ENCODE assay signal across 17 cellular contexts in genomic region chr5:124642148-124642547, GRCh38.
DNase-seq lines count a peak whose midpoint lies in the region; ATAC-seq, FAIRE-seq and TF ChIP-seq lines count a peak whose summit lies in the region.
"Had no signal": no experiment of that assay in that cellular context is flagged by ENCODE, and none has a peak within 500 bp of the region (broad histone marks: within the 10 kb centered on the region; RNA-seq: fewer than 3 reads in every experiment).

No MANE protein-coding gene starts in this region.

- H3K36me3 ChIP-seq in liver (ENCODE audit: control insufficient read depth in 4 of 4, insufficient read depth in 3 of 4, low read depth in 1 of 4, low read length in 3 of 4) (no peaks in the 10 kb centered on the region), HepG2 (replicated peaks in 1 of 2; ENCODE audit: control insufficient read depth in 1 of 2, insufficient read depth in 2 of 2, low read length in 2 of 2) (no peaks in the 10 kb centered on the region), H1 (ENCODE audit: control insufficient read depth in 2 of 4, insufficient read depth in 4 of 4, low read length in 3 of 4) (peaks cover 3 to 40% (median 9%) of the 10 kb centered on the region in 4 experiments; a peak in 5 of 8 replicates)

- peak in 1 of 2 donors; percentile 32 for TF ChIP-seq RAD21 in liver (IDR thresholded peaks at IDR 0.05)
- no peak for TF ChIP-seq RAD21 in HepG2 (CRISPR knock-in tag; IDR thresholded peaks at IDR 0.05)
- no peak for TF ChIP-seq RAD21 in H1 (IDR thresholded peaks at IDR 0.05 in 1 of 2, conservative IDR thresholded peaks at IDR 0.05 in 1 of 2; ENCODE audit: low read depth in 2 of 2, low read length in 2 of 2)

- TF ChIP-seq POLR2A in HepG2 (IDR thresholded peaks at IDR 0.05; ENCODE audit: insufficient read depth in 1 of 2, low read depth in 2 of 2, low read length in 2 of 2): no peak
- TF ChIP-seq POLR2A in H1 (IDR thresholded peaks at IDR 0.05; ENCODE audit: control extremely low read depth in 1 of 2, low read depth in 2 of 2, low read length in 2 of 2): no peak
- no peak for TF ChIP-seq POLR2A in H54 (IDR thresholded peaks at IDR 0.05; ENCODE audit: low read depth, low read length)

- H3K18ac ChIP-seq in H1 (ENCODE audit: extremely low read depth, low read length): 0 out of 2 replicates have a peak overlapping the region, but pooled peaks have one; percentile 1

- no peak overlapping the region for H3K27ac Mint-ChIP-seq in CD14-positive monocyte
- H3K27ac Mint-ChIP-seq: activated naive CD4-positive, alpha-beta T cell treated with anti-CD3 and anti-CD28 coated beads for 36 hours had no signal

- H4K91ac ChIP-seq in H1 (replicated peaks; ENCODE audit: insufficient read length, low read length): no peak overlapping the region

- H4K5ac ChIP-seq in H1 (ENCODE audit: insufficient read length, low read depth, low read length): no peak overlapping the region

- peaks cover 48 to 68% (median 68%) of the 10 kb centered on the region in 3 donors for H3K27me3 Mint-ChIP-seq in CD14-positive monocyte (ENCODE audit: low read depth in 3 of 3)

- H3K23me2 ChIP-seq in H1 (ENCODE audit: low read depth, low read length): no peaks in the 10 kb centered on the region

- TF ChIP-seq EP300 in HepG2 (IDR thresholded peaks at IDR 0.05; ENCODE audit: low read depth in 2 of 2, low read length in 2 of 2): no peak
- no peak for TF ChIP-seq EP300 in HepG2 (CRISPR knock-in tag; IDR thresholded peaks at IDR 0.05; ENCODE audit: borderline replicate concordance)
- no peak for TF ChIP-seq EP300 in H1 (IDR thresholded peaks at IDR 0.05; ENCODE audit: borderline replicate concordance in 1 of 2, low read depth in 2 of 2, low read length in 2 of 2)

- H2AFZ ChIP-seq in HepG2 (ENCODE audit: low read length) (no peak overlapping the region), H1 (ENCODE audit: low read length) (no peak overlapping the region)

- peak overlapping the region; percentile 61 for H2AK5ac ChIP-seq in H1 (ENCODE audit: low read depth, low read length)

- H3K4me1 ChIP-seq in liver (ENCODE audit: control insufficient read depth in 4 of 4, insufficient read depth in 4 of 4, low read length in 3 of 4): peaks cover 0 to 23% (median 9%) of the 10 kb centered on the region in 4 donors
- H3K4me1 ChIP-seq in HepG2 (ENCODE audit: insufficient read depth, low read length): peaks cover 53% of the 10 kb centered on the region
- peaks cover 0 to 35% (median 15%) of the 10 kb centered on the region in 4 experiments; a peak in 6 of 7 replicates for H3K4me1 ChIP-seq in H1 (replicated peaks in 1 of 4; ENCODE audit: control insufficient read depth in 3 of 4, insufficient read depth in 4 of 4, low read length in 3 of 4)

- CTCF ChIA-PET in HepG2 (lab: Yijun Ruan, JAX; ENCODE audit: low intra/inter-chr PET ratio, low total read pairs): no interaction called here
- CTCF ChIA-PET in H1 (lab: Charles Lee; ENCODE audit: partially characterized antibody): interaction anchor here (0.5 to 1.4 kb wide), 3 partner anchors 9 to 19 kb away, joined by 3 to 4 read pairs (median 4); no protein-coding TSS in a partner anchor

- no peak overlapping the region for H3K4ac ChIP-seq in H1 (replicated peaks; ENCODE audit: insufficient read length, low read depth, low read length)

- peaks cover 0 to 4% of the 10 kb centered on the region in 2 donors for H3K36me3 Mint-ChIP-seq in CD14-positive monocyte

- no peak overlapping the region for H3K14ac ChIP-seq in H1 (ENCODE audit: insufficient read length)

- H2BK5ac ChIP-seq in H1 (ENCODE audit: low read depth, low read length): no peak overlapping the region; the same call in 1 of the 2 replicates

- H2BK120ac ChIP-seq in H1 (replicated peaks; ENCODE audit: low read depth, low read length): peak overlapping the region; percentile 12

- H3K9ac ChIP-seq in liver (ENCODE audit: low read depth in 1 of 2, low read length in 2 of 2): no peak overlapping the region
- no peak overlapping the region for H3K9ac ChIP-seq in HepG2 (ENCODE audit: insufficient read depth, low read depth, low read length)
- no peak overlapping the region for H3K9ac ChIP-seq in H1 (replicated peaks in 1 of 4; ENCODE audit: extremely low read depth in 1 of 4, low read depth in 3 of 4, low read length in 3 of 4)

- H3K4me1 Mint-ChIP-seq in CD14-positive monocyte: no peaks in the 10 kb centered on the region

- in situ Hi-C loops in HepG2 (cut with HindIII; ENCODE audit: extremely low pct_ligation_motif_present, low pct_unique_long_range_greater_than_20kb): no loop called here

- H3K9me3 ChIP-seq in liver (ENCODE audit: control insufficient read depth in 4 of 4, low read length in 3 of 4) (no peaks in the 10 kb centered on the region), HepG2 (ENCODE audit: low read length) (no peaks in the 10 kb centered on the region), H1 (ENCODE audit: insufficient read depth in 2 of 2, low read depth in 1 of 2, low read length in 1 of 2) (no peaks in the 10 kb centered on the region)
- H3K9me3 ChIP-seq: MG63 had no signal

- POLR2A ChIA-PET in HepG2 (lab: Yijun Ruan, JAX): no interaction called here
- POLR2A ChIA-PET in H1 (lab: Charles Lee; ENCODE audit: partially characterized antibody): interaction anchor here (0.7 to 1.4 kb wide), 2 partner anchors 9 to 107 kb away, joined by 3 read pairs; no protein-coding TSS in a partner anchor

- H3K79me1 ChIP-seq in H1 (ENCODE audit: low read depth, low read length): peaks cover 6% of the 10 kb centered on the region; the same call in 1 of the 2 replicates

- no peak overlapping the region for H3K4me3 ChIP-seq in liver (ENCODE audit: low read depth in 1 of 3, low read length in 3 of 3)
- H3K4me3 ChIP-seq in HepG2 (replicated peaks in 1 of 3; ENCODE audit: insufficient read depth in 1 of 3, low read depth in 2 of 3, low read length in 3 of 3): no peak overlapping the region
- H3K4me3 ChIP-seq in H1 (ENCODE audit: extremely low read depth in 1 of 4, insufficient read depth in 2 of 4, low read depth in 3 of 4, low read length in 4 of 4): no peak overlapping the region
- H3K4me3 ChIP-seq: MG63 had no signal

- H3K4me2 ChIP-seq in HepG2 (ENCODE audit: low read depth, low read length): no peak overlapping the region
- no peak overlapping the region for H3K4me2 ChIP-seq in H1 (ENCODE audit: insufficient read depth in 1 of 2, low read depth in 2 of 2, low read length in 2 of 2)

- no peak for DNase-seq in HepG2 (ENCODE audit: low spot score)
- DNase-seq in H1 (ENCODE audit: low read depth in 1 of 2, low spot score in 2 of 2): peak in 1 of 2 experiments; percentile 32
- DNase-seq in H54 (ENCODE audit: insufficient read length, low spot score): no peak
- no peak for DNase-seq in CD14-positive monocyte (ENCODE audit: low spot score)
- DNase-seq in NCI-H1105 treated with DMSO at 0.1 percent for 48 hours (lab: John Stamatoyannopoulos, UW): no peak
- no peak for DNase-seq in epidermal melanocyte (ENCODE audit: insufficient read length, low spot score)
- DNase-seq: activated CD4-positive, alpha-beta T cell treated with anti-CD3 and anti-CD28 coated beads for 4 hours; activated naive CD4-positive, alpha-beta T cell treated with anti-CD3 and anti-CD28 coated beads for 36 hours; HCEC 1CT; hippocampal formation; left colon; MG63; NCI-H2029 treated with DMSO at 0.1 percent for 48 hours; NCI-H526 had no signal

- intact Hi-C loops in HepG2 (cut with micrococcal nuclease; ENCODE audit: unreplicated experiment): no loop called here
- intact Hi-C loops in CD14-positive monocyte (cut with micrococcal nuclease): loop anchor here in 1 of 2 donors (10.0 kb wide), 1 partner anchor 103 kb away; the partner anchor contains the start of gene ZNF608

- TF ChIP-seq CTCF in liver (IDR thresholded peaks at IDR 0.05; ENCODE audit: low read depth, low read length, missing input control): no peak
- no peak for TF ChIP-seq CTCF in HepG2 (CRISPR knock-in tag; IDR thresholded peaks at IDR 0.05)
- TF ChIP-seq CTCF in H1 (IDR thresholded peaks at IDR 0.05; ENCODE audit: control extremely low read depth in 1 of 3, insufficient read depth in 1 of 3, low read depth in 1 of 3, low read length in 3 of 3): no peak
- TF ChIP-seq CTCF in CD14-positive monocyte (IDR thresholded peaks at IDR 0.05): no peak

- H3K4me3 Mint-ChIP-seq in CD14-positive monocyte: peak overlapping the region in 1 of 2 donors; percentile 35
- H3K4me3 Mint-ChIP-seq: activated naive CD4-positive, alpha-beta T cell treated with anti-CD3 and anti-CD28 coated beads for 36 hours had no signal

- no peak overlapping the region for H3K56ac ChIP-seq in H1 (replicated peaks; ENCODE audit: insufficient read length, low read depth, low read length)

- 0 out of 2 replicates have a peak overlapping the region, but pooled peaks have one; percentile 24 for H2BK15ac ChIP-seq in H1 (ENCODE audit: low read length)

- H2BK20ac ChIP-seq in H1 (ENCODE audit: low read length): no peak overlapping the region

- H3K27me3 ChIP-seq in liver (ENCODE audit: control insufficient read depth in 4 of 4, insufficient read depth in 4 of 4, low read length in 3 of 4): no peaks in the 10 kb centered on the region
- no peaks in the 10 kb centered on the region for H3K27me3 ChIP-seq in HepG2 (ENCODE audit: control insufficient read depth in 1 of 2, insufficient read depth in 2 of 2, low read length in 2 of 2)
- H3K27me3 ChIP-seq in H1 (replicated peaks in 1 of 4; ENCODE audit: control insufficient read depth in 3 of 4, extremely low read depth in 1 of 4, insufficient read depth in 3 of 4, low read length in 3 of 4): no peaks in the 10 kb centered on the region
- H3K27me3 ChIP-seq: MG63 had no signal

- H3K79me2 ChIP-seq in HepG2 (ENCODE audit: insufficient read depth, low read length) (no peaks in the 10 kb centered on the region), H1 (ENCODE audit: control insufficient read depth in 1 of 2, insufficient read depth in 2 of 2, low read length in 2 of 2) (peaks cover 0 to 8% of the 10 kb centered on the region in 2 experiments; a peak in 3 of 4 replicates)

- WGBS in liver: 95% methylated on average over 2 of the region's 2 CpGs
- 86% methylated on average over 2 of the region's 2 CpGs for WGBS in HepG2 (ENCODE audit: low lambda C conversion rate)
- 89% methylated on average over 2 of the region's 2 CpGs; no CpG with 5 or more reads in 1 of the 2 experiments for WGBS in H1 (ENCODE audit: extremely low coverage in 1 of 2, insufficient coverage in 1 of 2, insufficient read length in 1 of 2, insufficient replicate concordance in 2 of 2, low coverage in 1 of 2, low lambda C conversion rate in 2 of 2, missing lambda C conversion rate in 1 of 2), 2 experiments

- BruUV-seq in HepG2 (replicated peaks; lab: Mats Ljungman, UMichigan): no TSS peak

- H3K23ac ChIP-seq in H1 (ENCODE audit: insufficient read length): no peak overlapping the region

- H2BK12ac ChIP-seq in H1 (ENCODE audit: low read depth, low read length): no peak overlapping the region; the same call in 1 of the 2 replicates

- no peak overlapping the region for H4K8ac ChIP-seq in H1 (ENCODE audit: extremely low read depth, insufficient read depth, low read length)

- H3K27ac ChIP-seq in liver (ENCODE audit: low read depth in 1 of 2, low read length in 2 of 2) (peak overlapping the region; percentile 49 to 76), HepG2 (ENCODE audit: extremely low read length, insufficient read depth, low read length) (no peak overlapping the region), H1 (ENCODE audit: low read depth, low read length) (no peak overlapping the region)

- no peak for FAIRE-seq in HepG2 (lab: Jason Lieb, UNC)
- no peak for FAIRE-seq in H1 (lab: Jason Lieb, UNC)
- no peak for FAIRE-seq in H54 (lab: Jason Lieb, UNC)
- FAIRE-seq: G401.6 had no signal

- ATAC-seq in HepG2 (no peak), HG03025 (IDR thresholded peaks at IDR 0.05; ENCODE audit: low FRiP score, unreplicated experiment) (peak; percentile 45)

- H4K20me1 ChIP-seq in HepG2 (ENCODE audit: insufficient read depth, low read length): no peaks in the 10 kb centered on the region
- no peaks in the 10 kb centered on the region for H4K20me1 ChIP-seq in H1 (replicated peaks in 1 of 2; ENCODE audit: control insufficient read depth in 1 of 2, insufficient read depth in 2 of 2, low read length in 2 of 2)

- no peaks in the 10 kb centered on the region for H3K9me3 Mint-ChIP-seq in CD14-positive monocyte

Comparison
In these comparisons a context has a peak if more than half of its experiments do, and no peak if none do; other contexts are left out.
1. H3K27ac ChIP-seq: peak in liver (2 of 2); none in HepG2 (single experiment) and H1 (single experiment).